ENCODE assay signal across 9 cellular contexts in genomic region chr6:118719351-118720124, GRCh38.
DNase-seq lines count a peak whose midpoint lies in the region; ATAC-seq, FAIRE-seq and TF ChIP-seq lines count a peak whose summit lies in the region.
"Had no signal": no experiment of that assay in that cellular context is flagged by ENCODE, and none has a peak within 500 bp of the region (broad histone marks: within the 10 kb centered on the region; RNA-seq: fewer than 3 reads in every experiment).

No MANE protein-coding gene starts in this region.

- no peaks in the 10 kb centered on the region for H3K27me3 ChIP-seq in right atrium auricular region

- H3K36me3 Mint-ChIP-seq in activated T-cell treated with anti-CD3 and anti-CD28 coated beads, Interleukin-2, amount 50 U/mL, for 72 hours (ENCODE audit: insufficient read depth in 2 of 2), result peaks cover 0 to 2% of the 10 kb centered on the region in 2 donors

- H3K4me1 Mint-ChIP-seq in activated T-cell treated with anti-CD3 and anti-CD28 coated beads, Interleukin-2, amount 50 U/mL, for 72 hours (ENCODE audit: low read depth), result peaks cover 66% of the 10 kb centered on the region

- no peak for TF ChIP-seq CTCF in right atrium auricular region (IDR thresholded peaks at IDR 0.05)

- H3K27me3 Mint-ChIP-seq in activated T-cell treated with anti-CD3 and anti-CD28 coated beads, Interleukin-2, amount 50 U/mL, for 72 hours (ENCODE audit: low read depth), result no peaks in the 10 kb centered on the region

- FAIRE-seq in RCC 7860 (lab: Jason Lieb, UNC), result no peak
- FAIRE-seq: A549 had no signal

- no peak overlapping the region for H3K27ac ChIP-seq in right atrium auricular region
- H3K27ac ChIP-seq: A549 had no signal

- H3K27ac Mint-ChIP-seq in activated T-cell treated with anti-CD3 and anti-CD28 coated beads, Interleukin-2, amount 50 U/mL, for 72 hours, result peak overlapping the region; percentile 90

- no peaks in the 10 kb centered on the region for H3K9me3 ChIP-seq in right atrium auricular region
- H3K9me3 ChIP-seq: A549 had no signal

- no peaks in the 10 kb centered on the region for H3K36me3 ChIP-seq in right atrium auricular region

- DNase-seq in activated CD4-positive, CD25-positive, alpha-beta regulatory T cell (lab: John Stamatoyannopoulos, UW), result no peak
- DNase-seq in activated T-cell treated with anti-CD3 and anti-CD28 coated beads, Interleukin-2, amount 50 U/mL, for 72 hours, result peak in 1 of 2 donors; percentile 38
- peak; percentile 35 to 43 for DNase-seq in stimulated activated CD4-positive, alpha-beta T cell treated with anti-CD3 and anti-CD28 coated beads, Interleukin-2, amount 100 ng/mL, for 24 hours
- no peak for DNase-seq in RCC 7860 (ENCODE audit: low spot score)
- DNase-seq in right atrium auricular region (ENCODE audit: low spot score), result no peak
- DNase-seq in COLO668 (lab: John Stamatoyannopoulos, UW; ENCODE audit: unreplicated experiment), result no peak

- H3K4me1 ChIP-seq in right atrium auricular region, result no peaks in the 10 kb centered on the region
- H3K4me1 ChIP-seq: A549 had no signal

- H3K4me3 Mint-ChIP-seq in activated T-cell treated with anti-CD3 and anti-CD28 coated beads, Interleukin-2, amount 50 U/mL, for 72 hours, result peak overlapping the region; percentile 64 to 76

- ATAC-seq in activated CD4-positive, CD25-positive, alpha-beta regulatory T cell treated with anti-CD3 and anti-CD28 coated beads, Interleukin-2, amount 50 U/mL, for 24 hours, result peak; percentile 63 to 75
- peak; percentile 41 for ATAC-seq in HG02943 (IDR thresholded peaks at IDR 0.05; ENCODE audit: low read depth, unreplicated experiment)
- peak; percentile 64 to 68 for ATAC-seq in activated T-cell treated with anti-CD3 and anti-CD28 coated beads, Interleukin-2, amount 50 U/mL, for 72 hours (replicated peaks in 1 of 2)
- ATAC-seq: A549 had no signal

- no peaks in the 10 kb centered on the region for H3K9me3 Mint-ChIP-seq in activated T-cell treated with anti-CD3 and anti-CD28 coated beads, Interleukin-2, amount 50 U/mL, for 72 hours

- H3K4me3 ChIP-seq in right atrium auricular region, result no peak overlapping the region
- H3K4me3 ChIP-seq: A549 had no signal

Comparison
In these comparisons a context has a peak if more than half of its experiments do, and no peak if none do; other contexts are left out.
1. DNase-seq: peak in stimulated activated CD4-positive, alpha-beta T cell treated with anti-CD3 and anti-CD28 coated beads, Interleukin-2, amount 100 ng/mL, for 24 hours (2 of 2); none in activated CD4-positive, CD25-positive, alpha-beta regulatory T cell (0 of 4), RCC 7860 (single experiment), right atrium auricular region (single experiment) and COLO668 (single experiment).
2. Peak in every context shown above with its lines, with median percentiles within 50 percentile points of each other: ATAC-seq.